13 cellular contexts compared by ENCODE assay signal in the genomic region with DNA sequence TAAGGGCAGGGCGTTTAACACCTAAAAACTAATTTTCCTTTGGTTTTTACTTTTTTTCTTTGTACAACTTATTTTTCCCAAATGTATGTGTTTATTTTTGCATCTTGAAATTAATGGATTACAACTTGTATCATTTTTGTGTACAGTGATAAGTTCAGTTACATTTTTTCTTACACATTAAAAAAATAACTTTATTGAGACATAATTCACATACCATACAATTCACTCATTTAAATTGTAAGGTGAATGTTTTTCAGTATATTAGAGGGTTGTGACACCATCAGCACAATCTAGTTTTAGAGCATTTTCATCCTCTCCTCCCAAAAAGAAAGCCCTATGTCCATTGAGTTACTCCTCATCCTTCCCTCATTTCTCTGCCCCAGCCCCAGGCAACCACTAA. TPM values are rescaled to one million over a fixed set of nuclear protein-coding genes. Genes with fewer than 3 reads are reported as not detected.
DNase-seq lines count a peak whose midpoint lies in the region; ATAC-seq and TF ChIP-seq lines count a peak whose summit lies in the region.
"Had no signal": no experiment of that assay in that cellular context is flagged by ENCODE, and none has a peak within 500 bp of the region (broad histone marks: within the 10 kb centered on the region; RNA-seq: fewer than 3 reads in every experiment).

No MANE protein-coding gene starts in this region.

- CTCF ChIA-PET in activated CD4-positive, alpha-beta T cell treated with anti-CD3 and anti-CD28 coated beads for 36 hours (lab: Charles Lee), result interaction anchor here (1.0 to 3.3 kb wide), 7 partner anchors 12 to 53 kb away, joined by 3 to 19 read pairs (median 5); a partner anchor contains a TSS

- peak overlapping the region; percentile 95 for H3K27ac Mint-ChIP-seq in activated CD4-positive, alpha-beta T cell treated with anti-CD3 and anti-CD28 coated beads for 36 hours
- peak overlapping the region; percentile 98 for H3K27ac Mint-ChIP-seq in T-helper 17 cell

- H3K9me3 ChIP-seq in T-helper 17 cell (ENCODE audit: control insufficient read depth, low read length, poor library complexity, severe bottlenecking), result no peaks in the 10 kb centered on the region
- H3K9me3 ChIP-seq in BE2C, result no peaks in the 10 kb centered on the region
- H3K9me3 ChIP-seq: thoracic aorta had no signal

- H3K36me3 ChIP-seq in BE2C, result peaks cover 6% of the 10 kb centered on the region; the same call in 1 of the 2 replicates
- H3K36me3 ChIP-seq: thoracic aorta had no signal

- peaks cover 24% of the 10 kb centered on the region for H3K36me3 Mint-ChIP-seq in activated CD4-positive, alpha-beta T cell treated with anti-CD3 and anti-CD28 coated beads for 36 hours (ENCODE audit: low read depth)
- peaks cover 5% of the 10 kb centered on the region for H3K36me3 Mint-ChIP-seq in T-helper 17 cell (ENCODE audit: low read depth)

- H3K4me1 Mint-ChIP-seq in activated CD4-positive, alpha-beta T cell treated with anti-CD3 and anti-CD28 coated beads for 36 hours, result peaks cover 87% of the 10 kb centered on the region
- H3K4me1 Mint-ChIP-seq in T-helper 17 cell, result peaks cover 71% of the 10 kb centered on the region

- H3K4me3 Mint-ChIP-seq in activated CD4-positive, alpha-beta T cell treated with anti-CD3 and anti-CD28 coated beads for 36 hours, result peak overlapping the region; percentile 17
- peak overlapping the region; percentile 76 for H3K4me3 Mint-ChIP-seq in T-helper 17 cell

- H3K4me3 ChIP-seq in skin epidermis (no peak overlapping the region), BE2C (ENCODE audit: low read depth, low read length) (no peak overlapping the region)
- H3K4me3 ChIP-seq: SK-N-MC, thoracic aorta had no signal

- ATAC-seq in activated CD4-positive, alpha-beta T cell treated with anti-CD3 and anti-CD28 coated beads for 36 hours, result no peak
- no peak for ATAC-seq in T-helper 17 cell
- ATAC-seq in GM19328 (IDR thresholded peaks at IDR 0.05; ENCODE audit: unreplicated experiment), result no peak
- ATAC-seq in esophagus mucosa, result no peak

- no peak for DNase-seq in activated CD4-positive, alpha-beta T cell treated with anti-CD3 and anti-CD28 coated beads for 36 hours
- no peak for DNase-seq in activated CD4-positive, alpha-beta T cell treated with anti-CD3 and anti-CD28 coated beads for 1 hour
- DNase-seq in T-helper 17 cell, result no peak
- DNase-seq in epithelial cell of prostate (ENCODE audit: low read depth, low spot score), result no peak
- no peak for DNase-seq in BE2C
- DNase-seq: DMS153, NCI-H1417, NCI-H526 treated with DMSO at 0.1 percent for 48 hours had no signal

- intact Hi-C loops in activated CD4-positive, alpha-beta T cell treated with anti-CD3 and anti-CD28 coated beads for 36 hours (cut with DNase I, micrococcal nuclease), result no loop called here

- POLR2A ChIA-PET in activated CD4-positive, alpha-beta T cell treated with anti-CD3 and anti-CD28 coated beads for 36 hours (lab: Charles Lee), result interaction anchor here (1.2 to 1.8 kb wide), 3 partner anchors 16 to 268 kb away, joined by 4 to 29 read pairs (median 14); no protein-coding TSS in a partner anchor

- no peak for TF ChIP-seq CTCF in BE2C (IDR thresholded peaks at IDR 0.05; ENCODE audit: low read depth, low read length)

- H3K4me1 ChIP-seq in BE2C, result peaks cover 7% of the 10 kb centered on the region

- no peaks in the 10 kb centered on the region for H3K27me3 ChIP-seq in BE2C

- H3K27me3 Mint-ChIP-seq in activated CD4-positive, alpha-beta T cell treated with anti-CD3 and anti-CD28 coated beads for 36 hours, result no peaks in the 10 kb centered on the region
- H3K27me3 Mint-ChIP-seq in T-helper 17 cell, result no peaks in the 10 kb centered on the region

- H3K27ac ChIP-seq in epithelial cell of prostate, result peak overlapping the region; percentile 88
- peak overlapping the region in 17 of 21 experiments; percentile 37 to 99 (median 68) for H3K27ac ChIP-seq in skin epidermis
- H3K27ac ChIP-seq: SK-N-MC, thoracic aorta had no signal

- H3K9me3 Mint-ChIP-seq in activated CD4-positive, alpha-beta T cell treated with anti-CD3 and anti-CD28 coated beads for 36 hours (ENCODE audit: low read depth), result no peaks in the 10 kb centered on the region

RNA-seq across cellular contexts. Expression of a gene that starts 11.6 kb away (rescaled TPM):
- total RNA-seq in activated CD4-positive, alpha-beta T cell treated with anti-CD3 and anti-CD28 coated beads for 36 hours, result 10 to 100 TPM; 80.3 to 90.1 TPM
- 100 to 1,000 TPM; 130 to 134 TPM for total RNA-seq in T-helper 17 cell
- 162 TPM for polyA plus RNA-seq in BE2C (2012; ENCODE audit: insufficient read depth, insufficient read length, low read depth)
- total RNA-seq in esophagus mucosa, result 99.2 TPM

RNA-seq across cellular contexts. Expression of a gene that starts 36.0 kb away (rescaled TPM):
- 10 to 100 TPM; 71.6 to 73.0 TPM for total RNA-seq in activated CD4-positive, alpha-beta T cell treated with anti-CD3 and anti-CD28 coated beads for 36 hours
- total RNA-seq in T-helper 17 cell (100 to 1,000 TPM in 1 of 2 donors, 10 to 100 TPM in 1; 99.2 to 112 TPM), esophagus mucosa (33.9 TPM)
- 183 TPM for polyA plus RNA-seq in BE2C (2012; ENCODE audit: insufficient read depth, insufficient read length, low read depth)

RNA-seq across cellular contexts. Expression of a gene that starts 44.3 kb away (rescaled TPM):
- 100 to 1,000 TPM in 1 of 2 experiments, 10 to 100 TPM in 1; 98.5 to 104 TPM for total RNA-seq in activated CD4-positive, alpha-beta T cell treated with anti-CD3 and anti-CD28 coated beads for 36 hours
- total RNA-seq in T-helper 17 cell (100 to 1,000 TPM in 1 of 2 donors, 10 to 100 TPM in 1; 95.7 to 101 TPM), esophagus mucosa (51.8 TPM)
- 313 TPM for polyA plus RNA-seq in BE2C (2012; ENCODE audit: insufficient read depth, insufficient read length, low read depth)
